In genomic region chr3:160531311-160531710, GRCh38 we compare ENCODE assay signal across 20 cellular contexts.
"Had no signal": no experiment of that assay in that cellular context is flagged by ENCODE, and none has a peak within 500 bp of the region (broad histone marks: within the 10 kb centered on the region; RNA-seq: fewer than 3 reads in every experiment).

No MANE protein-coding gene starts in this region.

- H3K27me3 ChIP-seq: gastrocnemius medialis, heart left ventricle, sigmoid colon, vagina had no signal

- DNase-seq: activated B cell treated with CpG ODN at 0.5 μM for 24 hours; activated CD4-positive, alpha-beta memory T cell treated with anti-CD3 and anti-CD28 coated beads for 36 hours; activated CD4-positive, alpha-beta T cell treated with anti-CD3 and anti-CD28 coated beads for 4 hours; activated effector memory CD4-positive, alpha-beta T cell treated with anti-CD3 and anti-CD28 coated beads, Interleukin-2, amount 50 U/mL, for 16 hours; activated naive CD4-positive, alpha-beta T cell treated with anti-CD3 and anti-CD28 coated beads, Interleukin-2, amount 10 ng/mL, durations not matched to agents 7 days and 5 days; amygdala; effector CD8-positive, alpha-beta T cell; gastrocnemius medialis; heart left ventricle; islet precursor cell; left colon; mesenchymal stem cell; nucleus accumbens; posterior cingulate gyrus; sigmoid colon; stimulated activated CD4-positive, alpha-beta T cell treated with anti-CD3 and anti-CD28 coated beads, Interleukin-2, amount 100 ng/mL, for 48 hours; stimulated activated naive CD4-positive, alpha-beta T cell treated with Interleukin-2 at 50 U/mL for 16 hours had no signal

- H3K27ac ChIP-seq: gastrocnemius medialis, heart left ventricle, sigmoid colon, thoracic aorta, vagina had no signal

- ATAC-seq: gastrocnemius medialis, heart left ventricle, left colon had no signal

- H3K4me1 ChIP-seq: sigmoid colon, vagina had no signal

- H3K9me3 ChIP-seq: gastrocnemius medialis, heart left ventricle, sigmoid colon, thoracic aorta, vagina had no signal

- H3K4me3 ChIP-seq: gastrocnemius medialis, heart left ventricle, sigmoid colon, thoracic aorta, vagina had no signal

- FAIRE-seq: bronchial epithelial cell had no signal
